Comparison of ENCODE assay signal across 1 cellular context in the genomic region with DNA sequence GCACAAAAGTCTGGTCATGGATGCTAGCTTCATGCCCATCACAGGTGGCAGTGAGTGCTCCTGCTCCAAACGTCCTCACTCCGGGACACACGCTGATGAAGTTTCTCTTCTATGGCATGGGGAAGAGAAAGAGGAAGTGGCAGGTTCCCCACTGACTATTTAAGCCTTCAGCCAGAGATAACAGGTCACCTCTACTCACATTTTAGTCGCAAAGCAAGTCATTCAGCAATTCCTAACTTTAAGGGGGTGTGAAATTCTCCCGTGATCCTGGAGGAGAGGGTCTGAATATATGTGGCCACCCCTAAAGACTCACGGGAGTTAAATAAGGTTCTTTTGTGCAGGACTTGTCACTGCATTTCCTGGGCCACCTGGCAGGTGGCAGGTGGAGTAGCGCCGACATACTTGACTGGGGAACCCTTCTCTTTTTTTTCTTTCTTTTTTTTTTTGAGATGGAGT.
TF ChIP-seq lines count a peak whose summit lies in the region.

No MANE protein-coding gene starts in this region.

TF ChIP-seq in HepG2, 621 proteins besides CTCF, POLR2A, EP300 and RAD21 (continued from another document):
- TF ChIP-seq, protein P1, sequence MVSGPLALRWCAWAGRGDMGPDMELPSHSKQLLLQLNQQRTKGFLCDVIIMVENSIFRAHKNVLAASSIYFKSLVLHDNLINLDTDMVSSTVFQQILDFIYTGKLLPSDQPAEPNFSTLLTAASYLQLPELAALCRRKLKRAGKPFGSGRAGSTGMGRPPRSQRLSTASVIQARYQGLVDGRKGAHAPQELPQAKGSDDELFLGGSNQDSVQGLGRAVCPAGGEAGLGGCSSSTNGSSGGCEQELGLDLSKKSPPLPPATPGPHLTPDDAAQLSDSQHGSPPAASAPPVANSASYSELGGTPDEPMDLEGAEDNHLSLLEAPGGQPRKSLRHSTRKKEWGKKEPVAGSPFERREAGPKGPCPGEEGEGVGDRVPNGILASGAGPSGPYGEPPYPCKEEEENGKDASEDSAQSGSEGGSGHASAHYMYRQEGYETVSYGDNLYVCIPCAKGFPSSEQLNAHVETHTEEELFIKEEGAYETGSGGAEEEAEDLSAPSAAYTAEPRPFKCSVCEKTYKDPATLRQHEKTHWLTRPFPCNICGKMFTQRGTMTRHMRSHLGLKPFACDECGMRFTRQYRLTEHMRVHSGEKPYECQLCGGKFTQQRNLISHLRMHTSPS (CRISPR knock-in tag; IDR thresholded peaks at IDR 0.05; ENCODE audit: low read depth), result no peak
- TF ChIP-seq, protein P2, sequence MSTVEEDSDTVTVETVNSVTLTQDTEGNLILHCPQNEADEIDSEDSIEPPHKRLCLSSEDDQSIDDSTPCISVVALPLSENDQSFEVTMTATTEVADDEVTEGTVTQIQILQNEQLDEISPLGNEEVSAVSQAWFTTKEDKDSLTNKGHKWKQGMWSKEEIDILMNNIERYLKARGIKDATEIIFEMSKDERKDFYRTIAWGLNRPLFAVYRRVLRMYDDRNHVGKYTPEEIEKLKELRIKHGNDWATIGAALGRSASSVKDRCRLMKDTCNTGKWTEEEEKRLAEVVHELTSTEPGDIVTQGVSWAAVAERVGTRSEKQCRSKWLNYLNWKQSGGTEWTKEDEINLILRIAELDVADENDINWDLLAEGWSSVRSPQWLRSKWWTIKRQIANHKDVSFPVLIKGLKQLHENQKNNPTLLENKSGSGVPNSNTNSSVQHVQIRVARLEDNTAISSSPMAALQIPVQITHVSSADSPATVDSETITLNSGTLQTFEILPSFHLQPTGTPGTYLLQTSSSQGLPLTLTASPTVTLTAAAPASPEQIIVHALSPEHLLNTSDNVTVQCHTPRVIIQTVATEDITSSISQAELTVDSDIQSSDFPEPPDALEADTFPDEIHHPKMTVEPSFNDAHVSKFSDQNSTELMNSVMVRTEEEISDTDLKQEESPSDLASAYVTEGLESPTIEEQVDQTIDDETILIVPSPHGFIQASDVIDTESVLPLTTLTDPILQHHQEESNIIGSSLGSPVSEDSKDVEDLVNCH (CRISPR knock-in tag; IDR thresholded peaks at IDR 0.05), result no peak
- TF ChIP-seq CC2D1A (CRISPR knock-in tag; IDR thresholded peaks at IDR 0.05) (no peak), ZNF263 (CRISPR knock-in tag; IDR thresholded peaks at IDR 0.05) (no peak), ZNF256 (CRISPR knock-in tag; conservative IDR thresholded peaks at IDR 0.05) (no peak), CENPT (CRISPR knock-in tag; IDR thresholded peaks at IDR 0.05; ENCODE audit: low read depth) (no peak), ZNF788 (CRISPR knock-in tag; IDR thresholded peaks at IDR 0.05; ENCODE audit: borderline replicate concordance) (no peak), REPIN1 (CRISPR knock-in tag; IDR thresholded peaks at IDR 0.05; ENCODE audit: borderline replicate concordance, low read depth) (no peak), ZNF335 (CRISPR knock-in tag; IDR thresholded peaks at IDR 0.05) (no peak)
- TF ChIP-seq, protein P3, sequence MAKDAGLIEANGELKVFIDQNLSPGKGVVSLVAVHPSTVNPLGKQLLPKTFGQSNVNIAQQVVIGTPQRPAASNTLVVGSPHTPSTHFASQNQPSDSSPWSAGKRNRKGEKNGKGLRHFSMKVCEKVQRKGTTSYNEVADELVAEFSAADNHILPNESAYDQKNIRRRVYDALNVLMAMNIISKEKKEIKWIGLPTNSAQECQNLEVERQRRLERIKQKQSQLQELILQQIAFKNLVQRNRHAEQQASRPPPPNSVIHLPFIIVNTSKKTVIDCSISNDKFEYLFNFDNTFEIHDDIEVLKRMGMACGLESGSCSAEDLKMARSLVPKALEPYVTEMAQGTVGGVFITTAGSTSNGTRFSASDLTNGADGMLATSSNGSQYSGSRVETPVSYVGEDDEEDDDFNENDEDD (CRISPR knock-in tag; IDR thresholded peaks at IDR 0.05; ENCODE audit: borderline replicate concordance), result no peak
- TF ChIP-seq, protein P4, sequence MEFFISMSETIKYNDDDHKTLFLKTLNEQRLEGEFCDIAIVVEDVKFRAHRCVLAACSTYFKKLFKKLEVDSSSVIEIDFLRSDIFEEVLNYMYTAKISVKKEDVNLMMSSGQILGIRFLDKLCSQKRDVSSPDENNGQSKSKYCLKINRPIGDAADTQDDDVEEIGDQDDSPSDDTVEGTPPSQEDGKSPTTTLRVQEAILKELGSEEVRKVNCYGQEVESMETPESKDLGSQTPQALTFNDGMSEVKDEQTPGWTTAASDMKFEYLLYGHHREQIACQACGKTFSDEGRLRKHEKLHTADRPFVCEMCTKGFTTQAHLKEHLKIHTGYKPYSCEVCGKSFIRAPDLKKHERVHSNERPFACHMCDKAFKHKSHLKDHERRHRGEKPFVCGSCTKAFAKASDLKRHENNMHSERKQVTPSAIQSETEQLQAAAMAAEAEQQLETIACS (CRISPR knock-in tag; IDR thresholded peaks at IDR 0.05), result no peak
- TF ChIP-seq, protein P5, sequence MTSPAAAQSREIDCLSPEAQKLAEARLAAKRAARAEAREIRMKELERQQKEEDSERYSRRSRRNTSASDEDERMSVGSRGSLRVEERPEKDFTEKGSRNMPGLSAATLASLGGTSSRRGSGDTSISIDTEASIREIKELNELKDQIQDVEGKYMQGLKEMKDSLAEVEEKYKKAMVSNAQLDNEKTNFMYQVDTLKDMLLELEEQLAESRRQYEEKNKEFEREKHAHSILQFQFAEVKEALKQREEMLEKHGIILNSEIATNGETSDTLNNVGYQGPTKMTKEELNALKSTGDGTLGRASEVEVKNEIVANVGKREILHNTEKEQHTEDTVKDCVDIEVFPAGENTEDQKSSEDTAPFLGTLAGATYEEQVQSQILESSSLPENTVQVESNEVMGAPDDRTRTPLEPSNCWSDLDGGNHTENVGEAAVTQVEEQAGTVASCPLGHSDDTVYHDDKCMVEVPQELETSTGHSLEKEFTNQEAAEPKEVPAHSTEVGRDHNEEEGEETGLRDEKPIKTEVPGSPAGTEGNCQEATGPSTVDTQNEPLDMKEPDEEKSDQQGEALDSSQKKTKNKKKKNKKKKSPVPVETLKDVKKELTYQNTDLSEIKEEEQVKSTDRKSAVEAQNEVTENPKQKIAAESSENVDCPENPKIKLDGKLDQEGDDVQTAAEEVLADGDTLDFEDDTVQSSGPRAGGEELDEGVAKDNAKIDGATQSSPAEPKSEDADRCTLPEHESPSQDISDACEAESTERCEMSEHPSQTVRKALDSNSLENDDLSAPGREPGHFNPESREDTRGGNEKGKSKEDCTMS (CRISPR knock-in tag; conservative IDR thresholded peaks at IDR 0.05), result no peak
